1 cellular context compared by ENCODE assay signal in genomic region chr1:219880765-219881457, GRCh38.
A peak's percentile ranks its signal among the peaks of the same experiment; 100 is the strongest.
TF ChIP-seq lines count a peak whose summit lies in the region.

No MANE protein-coding gene starts in this region.

TF ChIP-seq in K562, 482 proteins besides CTCF, POLR2A, EP300 and RAD21 (continued from another document and continues in another):
- no peak for TF ChIP-seq THAP12 (CRISPR knock-in tag; IDR thresholded peaks at IDR 0.05)
- no peak for TF ChIP-seq USF2 (CRISPR knock-in tag; IDR thresholded peaks at IDR 0.05)
- TF ChIP-seq, protein P1, sequence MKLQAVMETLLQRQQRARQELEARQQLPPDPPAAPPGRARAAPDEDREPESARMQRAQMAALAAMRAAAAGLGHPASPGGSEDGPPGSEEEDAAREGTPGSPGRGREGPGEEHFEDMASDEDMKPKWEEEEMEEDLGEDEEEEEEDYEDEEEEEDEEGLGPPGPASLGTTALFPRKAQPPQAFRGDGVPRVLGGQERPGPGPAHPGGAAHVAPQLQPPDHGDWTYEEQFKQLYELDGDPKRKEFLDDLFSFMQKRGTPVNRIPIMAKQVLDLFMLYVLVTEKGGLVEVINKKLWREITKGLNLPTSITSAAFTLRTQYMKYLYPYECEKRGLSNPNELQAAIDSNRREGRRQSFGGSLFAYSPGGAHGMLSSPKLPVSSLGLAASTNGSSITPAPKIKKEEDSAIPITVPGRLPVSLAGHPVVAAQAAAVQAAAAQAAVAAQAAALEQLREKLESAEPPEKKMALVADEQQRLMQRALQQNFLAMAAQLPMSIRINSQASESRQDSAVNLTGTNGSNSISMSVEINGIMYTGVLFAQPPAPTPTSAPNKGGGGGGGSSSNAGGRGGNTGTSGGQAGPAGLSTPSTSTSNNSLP (IDR thresholded peaks at IDR 0.05; ENCODE audit: borderline replicate concordance, low read depth, low read length) = peak; percentile 19; the same call in 1 of the 2 replicates
- no peak for TF ChIP-seq MECOM (CRISPR knock-in tag; IDR thresholded peaks at IDR 0.05)
- no peak for TF ChIP-seq HEY1 (CRISPR knock-in tag; IDR thresholded peaks at IDR 0.05; ENCODE audit: borderline replicate concordance)
- TF ChIP-seq, protein P2, sequence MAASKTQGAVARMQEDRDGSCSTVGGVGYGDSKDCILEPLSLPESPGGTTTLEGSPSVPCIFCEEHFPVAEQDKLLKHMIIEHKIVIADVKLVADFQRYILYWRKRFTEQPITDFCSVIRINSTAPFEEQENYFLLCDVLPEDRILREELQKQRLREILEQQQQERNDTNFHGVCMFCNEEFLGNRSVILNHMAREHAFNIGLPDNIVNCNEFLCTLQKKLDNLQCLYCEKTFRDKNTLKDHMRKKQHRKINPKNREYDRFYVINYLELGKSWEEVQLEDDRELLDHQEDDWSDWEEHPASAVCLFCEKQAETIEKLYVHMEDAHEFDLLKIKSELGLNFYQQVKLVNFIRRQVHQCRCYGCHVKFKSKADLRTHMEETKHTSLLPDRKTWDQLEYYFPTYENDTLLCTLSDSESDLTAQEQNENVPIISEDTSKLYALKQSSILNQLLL (CRISPR knock-in tag; IDR thresholded peaks at IDR 0.05; ENCODE audit: borderline replicate concordance) = no peak
- TF ChIP-seq BACH1 (tag; IDR thresholded peaks at IDR 0.05) = no peak
- TF ChIP-seq TEAD2 (tag; IDR thresholded peaks at IDR 0.05) = peak; percentile 51; the same call in 1 of the 2 replicates
- TF ChIP-seq, protein P3, sequence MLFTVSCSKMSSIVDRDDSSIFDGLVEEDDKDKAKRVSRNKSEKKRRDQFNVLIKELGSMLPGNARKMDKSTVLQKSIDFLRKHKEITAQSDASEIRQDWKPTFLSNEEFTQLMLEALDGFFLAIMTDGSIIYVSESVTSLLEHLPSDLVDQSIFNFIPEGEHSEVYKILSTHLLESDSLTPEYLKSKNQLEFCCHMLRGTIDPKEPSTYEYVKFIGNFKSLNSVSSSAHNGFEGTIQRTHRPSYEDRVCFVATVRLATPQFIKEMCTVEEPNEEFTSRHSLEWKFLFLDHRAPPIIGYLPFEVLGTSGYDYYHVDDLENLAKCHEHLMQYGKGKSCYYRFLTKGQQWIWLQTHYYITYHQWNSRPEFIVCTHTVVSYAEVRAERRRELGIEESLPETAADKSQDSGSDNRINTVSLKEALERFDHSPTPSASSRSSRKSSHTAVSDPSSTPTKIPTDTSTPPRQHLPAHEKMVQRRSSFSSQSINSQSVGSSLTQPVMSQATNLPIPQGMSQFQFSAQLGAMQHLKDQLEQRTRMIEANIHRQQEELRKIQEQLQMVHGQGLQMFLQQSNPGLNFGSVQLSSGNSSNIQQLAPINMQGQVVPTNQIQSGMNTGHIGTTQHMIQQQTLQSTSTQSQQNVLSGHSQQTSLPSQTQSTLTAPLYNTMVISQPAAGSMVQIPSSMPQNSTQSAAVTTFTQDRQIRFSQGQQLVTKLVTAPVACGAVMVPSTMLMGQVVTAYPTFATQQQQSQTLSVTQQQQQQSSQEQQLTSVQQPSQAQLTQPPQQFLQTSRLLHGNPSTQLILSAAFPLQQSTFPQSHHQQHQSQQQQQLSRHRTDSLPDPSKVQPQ (CRISPR knock-in tag; IDR thresholded peaks at IDR 0.05; ENCODE audit: borderline replicate concordance) = no peak
- TF ChIP-seq ZNF224 (CRISPR knock-in tag; IDR thresholded peaks at IDR 0.05) = no peak
- TF ChIP-seq ZNF57 (CRISPR knock-in tag; IDR thresholded peaks at IDR 0.05) = no peak
- no peak for TF ChIP-seq HDAC2 (IDR thresholded peaks at IDR 0.05)
- TF ChIP-seq TCF7L2 (IDR thresholded peaks at IDR 0.05; ENCODE audit: low read depth, low read length) = no peak
- no peak for TF ChIP-seq NCOA2 (IDR thresholded peaks at IDR 0.05; ENCODE audit: partially characterized antibody in 2 of 2)
- no peak for TF ChIP-seq CHD4 (IDR thresholded peaks at IDR 0.05; ENCODE audit: insufficient read depth, insufficient replicate concordance, low read depth, low read length, poor library complexity, severe bottlenecking)
- TF ChIP-seq RFX1 (IDR thresholded peaks at IDR 0.05) = no peak
- no peak for TF ChIP-seq SMARCA5 (IDR thresholded peaks at IDR 0.05)
- TF ChIP-seq HDAC1 (IDR thresholded peaks at IDR 0.05) = no peak
- no peak for TF ChIP-seq ARID2 (IDR thresholded peaks at IDR 0.05)
- TF ChIP-seq, protein P4, sequence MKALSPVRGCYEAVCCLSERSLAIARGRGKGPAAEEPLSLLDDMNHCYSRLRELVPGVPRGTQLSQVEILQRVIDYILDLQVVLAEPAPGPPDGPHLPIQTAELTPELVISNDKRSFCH (CRISPR knock-in tag; IDR thresholded peaks at IDR 0.05) = no peak
- TF ChIP-seq, protein P4 (tag; IDR thresholded peaks at IDR 0.05) = no peak
- TF ChIP-seq KLF10 (CRISPR knock-in tag; IDR thresholded peaks at IDR 0.05) = no peak
- no peak for TF ChIP-seq ZNF79 (CRISPR knock-in tag; IDR thresholded peaks at IDR 0.05; ENCODE audit: low read depth)
- no peak for TF ChIP-seq RB1 (IDR thresholded peaks at IDR 0.05; ENCODE audit: low read depth)
- 0 out of 2 replicates have a peak, but pooled peaks have one; percentile 22 for TF ChIP-seq JUN (IDR thresholded peaks at IDR 0.05; ENCODE audit: borderline replicate concordance, low read depth, low read length)
- TF ChIP-seq JUN (CRISPR knock-in tag; IDR thresholded peaks at IDR 0.05; ENCODE audit: borderline replicate concordance) = no peak
- TF ChIP-seq EWSR1 (IDR thresholded peaks at IDR 0.05; ENCODE audit: borderline replicate concordance, low read depth, partially characterized antibody) = no peak
- TF ChIP-seq TBP (optimal IDR thresholded peaks at IDR 0.05; ENCODE audit: low read depth, low read length) = peak; percentile 93
- TF ChIP-seq PATZ1 (CRISPR knock-in tag; IDR thresholded peaks at IDR 0.05; ENCODE audit: borderline replicate concordance) = no peak
- no peak for TF ChIP-seq MED1 (CRISPR knock-in tag; IDR thresholded peaks at IDR 0.05; ENCODE audit: borderline replicate concordance)
- TF ChIP-seq ATF3 (IDR thresholded peaks at IDR 0.05) = peak; percentile 93
- TF ChIP-seq ATF3 (CRISPR knock-in tag; conservative IDR thresholded peaks at IDR 0.05) = no peak
- TF ChIP-seq JUND (IDR thresholded peaks at IDR 0.05; ENCODE audit: borderline replicate concordance, low read depth, low read length) = peak; percentile 36; the same call in 1 of the 2 replicates
- peak; percentile 86; the same call in 2 of the 3 replicates for TF ChIP-seq JUND (tag; IDR thresholded peaks at IDR 0.05; ENCODE audit: borderline replicate concordance, low read depth, low read length)
- no peak for TF ChIP-seq MYNN (IDR thresholded peaks at IDR 0.05)
- no peak for TF ChIP-seq MYNN (CRISPR knock-in tag; IDR thresholded peaks at IDR 0.05)
- no peak for TF ChIP-seq DACH1 (IDR thresholded peaks at IDR 0.05; ENCODE audit: partially characterized antibody)
- TF ChIP-seq BRF1 (IDR thresholded peaks at IDR 0.05; ENCODE audit: borderline replicate concordance, extremely low read depth, insufficient read length) = no peak
- TF ChIP-seq JUNB (CRISPR knock-in tag; conservative IDR thresholded peaks at IDR 0.05) = 0 out of 2 replicates have a peak, but pooled peaks have one; percentile 13
- TF ChIP-seq ZNF197 (CRISPR knock-in tag; IDR thresholded peaks at IDR 0.05; ENCODE audit: low read depth) = no peak
- TF ChIP-seq, protein P5, sequence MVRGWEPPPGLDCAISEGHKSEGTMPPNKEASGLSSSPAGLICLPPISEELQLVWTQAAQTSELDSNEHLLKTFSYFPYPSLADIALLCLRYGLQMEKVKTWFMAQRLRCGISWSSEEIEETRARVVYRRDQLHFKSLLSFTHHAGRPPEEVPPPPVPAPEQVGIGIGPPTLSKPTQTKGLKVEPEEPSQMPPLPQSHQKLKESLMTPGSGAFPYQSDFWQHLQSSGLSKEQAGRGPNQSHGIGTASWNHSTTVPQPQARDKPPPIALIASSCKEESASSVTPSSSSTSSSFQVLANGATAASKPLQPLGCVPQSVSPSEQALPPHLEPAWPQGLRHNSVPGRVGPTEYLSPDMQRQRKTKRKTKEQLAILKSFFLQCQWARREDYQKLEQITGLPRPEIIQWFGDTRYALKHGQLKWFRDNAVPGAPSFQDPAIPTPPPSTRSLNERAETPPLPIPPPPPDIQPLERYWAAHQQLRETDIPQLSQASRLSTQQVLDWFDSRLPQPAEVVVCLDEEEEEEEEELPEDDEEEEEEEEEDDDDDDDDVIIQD (CRISPR knock-in tag; IDR thresholded peaks at IDR 0.05) = no peak
- no peak for TF ChIP-seq SMAD4 (CRISPR knock-in tag; conservative IDR thresholded peaks at IDR 0.05)
- no peak for TF ChIP-seq ZNF699 (CRISPR knock-in tag; IDR thresholded peaks at IDR 0.05; ENCODE audit: insufficient replicate concordance)
- TF ChIP-seq SP1 (CRISPR knock-in tag; IDR thresholded peaks at IDR 0.05) = no peak
- TF ChIP-seq KLF6 (CRISPR knock-in tag; IDR thresholded peaks at IDR 0.05; ENCODE audit: borderline replicate concordance) = no peak
- TF ChIP-seq PREB (CRISPR knock-in tag; IDR thresholded peaks at IDR 0.05) = no peak
- TF ChIP-seq TAL1 (IDR thresholded peaks at IDR 0.05) = 0 out of 2 replicates have a peak, but pooled peaks have one; percentile 6
- TF ChIP-seq RFX5 (IDR thresholded peaks at IDR 0.05; ENCODE audit: low read depth, low read length) = no peak
- TF ChIP-seq SMARCA4 (IDR thresholded peaks at IDR 0.05) = 0 out of 2 replicates have a peak, but pooled peaks have one; percentile 32
- TF ChIP-seq RBFOX2 (IDR thresholded peaks at IDR 0.05; ENCODE audit: low read depth, low read length) = no peak
- peak in 1 of 3 experiments; percentile 17 for TF ChIP-seq YY1 (IDR thresholded peaks at IDR 0.05; ENCODE audit: borderline replicate concordance in 1 of 3, control insufficient read depth in 1 of 3, extremely low read depth in 1 of 3, insufficient read depth in 3 of 3, insufficient read length in 1 of 3, insufficient replicate concordance in 2 of 3, low read depth in 1 of 3, low read length in 2 of 3)
- no peak for TF ChIP-seq HIVEP1 (CRISPR knock-in tag; IDR thresholded peaks at IDR 0.05)
- no peak for TF ChIP-seq MITF (IDR thresholded peaks at IDR 0.05)
- no peak for TF ChIP-seq ZC3H4 (CRISPR knock-in tag; IDR thresholded peaks at IDR 0.05; ENCODE audit: borderline replicate concordance)
- TF ChIP-seq CREM (IDR thresholded peaks at IDR 0.05; ENCODE audit: low read depth) = no peak
